Comparison of ENCODE assay signal across 16 cellular contexts in genomic region chr19:55391702-55392615, GRCh38. TPM values are rescaled to one million over a fixed set of nuclear protein-coding genes. Genes with fewer than 3 reads are reported as not detected.
DNase-seq lines count a peak whose midpoint lies in the region; FAIRE-seq and TF ChIP-seq lines count a peak whose summit lies in the region.
"Had no signal": no experiment of that assay in that cellular context is flagged by ENCODE, and none has a peak within 500 bp of the region (broad histone marks: within the 10 kb centered on the region; RNA-seq: fewer than 3 reads in every experiment).

No MANE protein-coding gene starts in this region.

- no peak overlapping the region for H4K91ac ChIP-seq in H1 (replicated peaks; ENCODE audit: insufficient read length, low read length)

- H2AK5ac ChIP-seq in H1 (ENCODE audit: low read depth, low read length) = no peak overlapping the region

- no peak overlapping the region for H3K4me3 Mint-ChIP-seq in neural progenitor cell

- H3K36me3 Mint-ChIP-seq in neural progenitor cell = peaks cover 10% of the 10 kb centered on the region

- H3K27me3 Mint-ChIP-seq in neural progenitor cell (ENCODE audit: insufficient read depth, low read depth) = peaks cover 2% of the 10 kb centered on the region

- peaks cover 7% of the 10 kb centered on the region; the same call in 1 of the 2 replicates for H3K23me2 ChIP-seq in H1 (ENCODE audit: low read depth, low read length)

- FAIRE-seq in H1 (lab: Jason Lieb, UNC) = no peak

- peak; percentile 59 for DNase-seq in DMS 273 (lab: John Stamatoyannopoulos, UW; ENCODE audit: unreplicated experiment)
- DNase-seq in DMS 273 treated with DMSO at 0.1 percent for 48 hours (lab: John Stamatoyannopoulos, UW) = no peak
- DNase-seq in NAMALWA (ENCODE audit: low spot score) = peak; percentile 46
- DNase-seq in H1 (ENCODE audit: low read depth in 1 of 2, low spot score in 2 of 2) = no peak
- no peak for DNase-seq in neural progenitor cell (ENCODE audit: low spot score)
- DNase-seq in NCI-H128 (lab: John Stamatoyannopoulos, UW; ENCODE audit: unreplicated experiment) = no peak
- DNase-seq in activated T-cell treated with anti-CD3 and anti-CD28 coated beads, Interleukin-2, amount 50 U/mL, for 48 hours = no peak
- DNase-seq in ascending aorta (ENCODE audit: low spot score in 2 of 2) = no peak
- DNase-seq: 8988T; activated CD4-positive, CD25-positive, alpha-beta regulatory T cell treated with anti-CD3 and anti-CD28 coated beads, Interleukin-2, amount 50 U/mL, for 72 hours; aorta; left ventricle myocardium inferior; MM.1S; SW 1271; testis had no signal

- no peak overlapping the region for H3K23ac ChIP-seq in H1 (ENCODE audit: insufficient read length)

- no peak overlapping the region for H3K56ac ChIP-seq in H1 (replicated peaks; ENCODE audit: insufficient read length, low read depth, low read length)

- H3K79me1 ChIP-seq in H1 (ENCODE audit: low read depth, low read length) = peaks cover 26% of the 10 kb centered on the region

- H3K4me1 Mint-ChIP-seq in neural progenitor cell = peaks cover 37% of the 10 kb centered on the region

- intact Hi-C loops in ascending aorta (cut with DNase I) = no loop called here

- H3K27ac ChIP-seq in H1 (ENCODE audit: low read depth, low read length) = no peak overlapping the region
- H3K27ac ChIP-seq in neural progenitor cell = no peak overlapping the region
- no peak overlapping the region for H3K27ac ChIP-seq in ascending aorta
- H3K27ac ChIP-seq: left ventricle myocardium inferior, testis had no signal

- TF ChIP-seq RAD21 in H1 (IDR thresholded peaks at IDR 0.05 in 1 of 2, conservative IDR thresholded peaks at IDR 0.05 in 1 of 2; ENCODE audit: low read depth in 2 of 2, low read length in 2 of 2) = no peak

- peaks cover 22 to 31% (median 24%) of the 10 kb centered on the region in 4 experiments for H3K36me3 ChIP-seq in H1 (ENCODE audit: control insufficient read depth in 2 of 4, insufficient read depth in 4 of 4, low read length in 3 of 4)
- no peaks in the 10 kb centered on the region for H3K36me3 ChIP-seq in neural progenitor cell
- H3K36me3 ChIP-seq in ascending aorta = peaks cover 32 to 43% of the 10 kb centered on the region in 2 donors

- POLR2A ChIA-PET in H1 (lab: Charles Lee; ENCODE audit: partially characterized antibody) = interaction anchor here (0.5 to 26.7 kb wide), 20 partner anchors 8 to 1506 kb away, joined by 3 to 874 read pairs (median 4); partner anchors contain the start of genes GARIN5B, HSPBP1, IL11 and KMT5C

- H4K8ac ChIP-seq in H1 (ENCODE audit: extremely low read depth, insufficient read depth, low read length) = no peak overlapping the region

- no peak overlapping the region for H3K27ac Mint-ChIP-seq in neural progenitor cell

- peaks cover 57% of the 10 kb centered on the region for H3F3A ChIP-seq in neural progenitor cell (ENCODE audit: low read depth)

- no peak overlapping the region for H2BK5ac ChIP-seq in H1 (ENCODE audit: low read depth, low read length)

- H3K4me3 ChIP-seq in H1 (ENCODE audit: extremely low read depth in 1 of 4, insufficient read depth in 2 of 4, low read depth in 3 of 4, low read length in 4 of 4) = peak overlapping the region in 1 of 4 experiments; percentile 14; a peak in 2 of 8 replicates
- no peak overlapping the region for H3K4me3 ChIP-seq in neural progenitor cell
- no peak overlapping the region for H3K4me3 ChIP-seq in ascending aorta
- H3K4me3 ChIP-seq: left ventricle myocardium inferior, testis had no signal

- no peak overlapping the region for H2BK12ac ChIP-seq in H1 (ENCODE audit: low read depth, low read length)

- no peaks in the 10 kb centered on the region for H3K27me3 ChIP-seq in H1 (replicated peaks in 1 of 4; ENCODE audit: control insufficient read depth in 3 of 4, extremely low read depth in 1 of 4, insufficient read depth in 3 of 4, low read length in 3 of 4)
- H3K27me3 ChIP-seq in neural progenitor cell = no peaks in the 10 kb centered on the region
- H3K27me3 ChIP-seq in ascending aorta = no peaks in the 10 kb centered on the region
- H3K27me3 ChIP-seq: testis had no signal

- H3K18ac ChIP-seq in H1 (ENCODE audit: extremely low read depth, low read length) = no peak overlapping the region

- peak in 1 of 2 experiments; percentile 10; a peak in 1 of 3 replicates for TF ChIP-seq POLR2A in H1 (IDR thresholded peaks at IDR 0.05; ENCODE audit: control extremely low read depth in 1 of 2, low read depth in 2 of 2, low read length in 2 of 2)

- no peak overlapping the region for H3K14ac ChIP-seq in H1 (ENCODE audit: insufficient read length)

- H4K20me1 ChIP-seq in H1 (replicated peaks in 1 of 2; ENCODE audit: control insufficient read depth in 1 of 2, insufficient read depth in 2 of 2, low read length in 2 of 2) = peaks cover 21 to 35% of the 10 kb centered on the region in 2 experiments
- peaks cover 63% of the 10 kb centered on the region for H4K20me1 ChIP-seq in neural progenitor cell (ENCODE audit: low read depth)

- no peak overlapping the region for H2AFZ ChIP-seq in H1 (ENCODE audit: low read length)
- no peak overlapping the region for H2AFZ ChIP-seq in neural progenitor cell (replicated peaks)

- TF ChIP-seq EP300 in H1 (IDR thresholded peaks at IDR 0.05; ENCODE audit: borderline replicate concordance in 1 of 2, low read depth in 2 of 2, low read length in 2 of 2) = no peak

- peaks cover 6 to 15% of the 10 kb centered on the region in 2 experiments; a peak in 3 of 4 replicates for H3K79me2 ChIP-seq in H1 (ENCODE audit: control insufficient read depth in 1 of 2, insufficient read depth in 2 of 2, low read length in 2 of 2)
- peaks cover 21% of the 10 kb centered on the region for H3K79me2 ChIP-seq in neural progenitor cell (ENCODE audit: low read depth)

- TF ChIP-seq CTCF in H1 (IDR thresholded peaks at IDR 0.05; ENCODE audit: control extremely low read depth in 1 of 3, insufficient read depth in 1 of 3, low read depth in 1 of 3, low read length in 3 of 3) (no peak), neural progenitor cell (IDR thresholded peaks at IDR 0.05) (no peak), ascending aorta (IDR thresholded peaks at IDR 0.05) (no peak)

- H3K4me1 ChIP-seq in H1 (replicated peaks in 1 of 4; ENCODE audit: control insufficient read depth in 3 of 4, insufficient read depth in 4 of 4, low read length in 3 of 4) = peaks cover 0 to 44% (median 34%) of the 10 kb centered on the region in 4 experiments; a peak in 6 of 7 replicates
- peaks cover 24% of the 10 kb centered on the region for H3K4me1 ChIP-seq in neural progenitor cell
- peaks cover 11 to 20% of the 10 kb centered on the region in 2 donors for H3K4me1 ChIP-seq in ascending aorta

- no peak overlapping the region for H2BK15ac ChIP-seq in H1 (ENCODE audit: low read length)

- no peak overlapping the region for H2BK120ac ChIP-seq in H1 (replicated peaks; ENCODE audit: low read depth, low read length)

- H3K9ac ChIP-seq in H1 (replicated peaks in 1 of 4; ENCODE audit: extremely low read depth in 1 of 4, low read depth in 3 of 4, low read length in 3 of 4) = no peak overlapping the region
- H3K9ac ChIP-seq in neural progenitor cell = no peak overlapping the region

- H3K4ac ChIP-seq in H1 (replicated peaks; ENCODE audit: insufficient read length, low read depth, low read length) = no peak overlapping the region

- CTCF ChIA-PET in H1 (lab: Charles Lee; ENCODE audit: partially characterized antibody) = interaction anchor here (0.9 to 6.1 kb wide), 4 partner anchors 10 to 112 kb away, joined by 3 to 39 read pairs (median 4); no protein-coding TSS in a partner anchor

- no peaks in the 10 kb centered on the region for H3K9me3 ChIP-seq in H1 (ENCODE audit: insufficient read depth in 2 of 2, low read depth in 1 of 2, low read length in 1 of 2)
- H3K9me3 ChIP-seq in neural progenitor cell (ENCODE audit: low read depth) = no peaks in the 10 kb centered on the region
- no peaks in the 10 kb centered on the region for H3K9me3 ChIP-seq in ascending aorta
- H3K9me3 ChIP-seq: left ventricle myocardium inferior, testis had no signal

- H3K4me2 ChIP-seq in H1 (ENCODE audit: insufficient read depth in 1 of 2, low read depth in 2 of 2, low read length in 2 of 2) = peak overlapping the region; percentile 3 to 38; a peak in 3 of 4 replicates
- peak overlapping the region; percentile 45 for H3K4me2 ChIP-seq in neural progenitor cell

- WGBS in H1 (ENCODE audit: extremely low coverage in 1 of 2, insufficient coverage in 1 of 2, insufficient read length in 1 of 2, insufficient replicate concordance in 2 of 2, low coverage in 1 of 2, low lambda C conversion rate in 2 of 2, missing lambda C conversion rate in 1 of 2), 2 experiments = 65% methylated on average over 16 of the region's 18 CpGs; no CpG with 5 or more reads in 1 of the 2 experiments

- no peak overlapping the region for H2BK20ac ChIP-seq in H1 (ENCODE audit: low read length)

- no peak overlapping the region for H4K5ac ChIP-seq in H1 (ENCODE audit: insufficient read length, low read depth, low read length)

- H3K9me3 Mint-ChIP-seq in neural progenitor cell = no peaks in the 10 kb centered on the region

RNA-seq across cellular contexts. Expression of gene RPL28, which starts 6.2 kb away (rescaled TPM):
- total RNA-seq in H1 (2021; fragmentation: NEBNext Ultra II Directional; extraction: Animal tissue kit (Norgen Biotek cat#: 25700)) = 2,123 and 2,232 TPM in 2 replicates
- 6,692 and 8,402 TPM in 2 replicates for polyA plus RNA-seq in H1 (2011; rRNA removed)
- 2,492 TPM for polyA plus RNA-seq in H1 (2011; cell fraction: cytosol; rRNA removed)
- 1,571 TPM for polyA plus RNA-seq in H1 (2011; cell fraction: nucleus; rRNA removed)
- polyA plus RNA-seq in H1 (2012, experiment 1 of 2) = 1,234 to 2,824 TPM (median 2,522 TPM) in 4 replicates
- 3,077 TPM for polyA plus RNA-seq in H1 (2012, experiment 2 of 2)
- 2,779 TPM for polyA plus RNA-seq in H1 (2013, experiment 1 of 2)
- 2,622 TPM for polyA plus RNA-seq in H1 (2013, experiment 2 of 2)
- 406 and 431 TPM in 2 replicates for polyA minus RNA-seq in H1 (2011; rRNA and poly(A)+ RNA removed)
- polyA minus RNA-seq in H1 (2011; cell fraction: cytosol; rRNA and poly(A)+ RNA removed) = 1,377 TPM
- polyA minus RNA-seq in H1 (2011; cell fraction: nucleus; rRNA and poly(A)+ RNA removed) = 497 TPM
- 1,017 and 1,124 TPM in 2 replicates for total RNA-seq in neural progenitor cell (ENCODE audit: low replicate concordance)
- total RNA-seq in ascending aorta = 542 TPM

RNA-seq across cellular contexts. Expression of gene TMEM238, which starts 7.9 kb away (rescaled TPM):
- total RNA-seq in H1 (2021; fragmentation: NEBNext Ultra II Directional; extraction: Animal tissue kit (Norgen Biotek cat#: 25700)) = 3.8 and 3.9 TPM in 2 replicates
- polyA plus RNA-seq in H1 (2011; rRNA removed) = 0.49 and 0.53 TPM in 2 replicates
- 1.9 TPM for polyA plus RNA-seq in H1 (2011; cell fraction: cytosol; rRNA removed)
- 1.2 TPM for polyA plus RNA-seq in H1 (2011; cell fraction: nucleus; rRNA removed)
- polyA plus RNA-seq in H1 (2012, experiment 1 of 2) = 0.50 to 2.6 TPM (median 1.5 TPM) in 4 replicates
- polyA plus RNA-seq in H1 (2012, experiment 2 of 2) = not detected
- polyA plus RNA-seq in H1 (2013, experiment 1 of 2) = 2.1 TPM
- 1.3 TPM for polyA plus RNA-seq in H1 (2013, experiment 2 of 2)
- polyA minus RNA-seq in H1 (2011; rRNA and poly(A)+ RNA removed) = not detected in 2 replicates
- polyA minus RNA-seq in H1 (2011; cell fraction: cytosol; rRNA and poly(A)+ RNA removed) = 2.3 TPM
- polyA minus RNA-seq in H1 (2011; cell fraction: nucleus; rRNA and poly(A)+ RNA removed) = 1.1 TPM
- total RNA-seq in neural progenitor cell (ENCODE audit: low replicate concordance) (0.15 TPM in 1 of 2 replicates, not detected in the other), ascending aorta (not detected)
- total RNA-seq: skeletal muscle tissue had no signal
- polyA plus RNA-seq: aorta had no signal

RNA-seq across cellular contexts. Expression of gene TMEM190, which starts 15.3 kb away (rescaled TPM):
- total RNA-seq in H1 (2021; fragmentation: NEBNext Ultra II Directional; extraction: Animal tissue kit (Norgen Biotek cat#: 25700)) = 1.4 TPM in 1 of 2 replicates, not detected in the other
- 1.6 and 4.5 TPM in 2 replicates for polyA plus RNA-seq in H1 (2011; rRNA removed)
- polyA plus RNA-seq in H1 (2011; cell fraction: cytosol; rRNA removed) = 1.7 TPM
- 2.7 TPM for polyA plus RNA-seq in H1 (2011; cell fraction: nucleus; rRNA removed)
- 0.54 to 3.6 TPM (median 1.4 TPM) in 4 replicates for polyA plus RNA-seq in H1 (2012, experiment 1 of 2)
- polyA plus RNA-seq in H1 (2012, experiment 2 of 2) = not detected
- 0.41 TPM for polyA plus RNA-seq in H1 (2013, experiment 1 of 2)
- 0.33 TPM for polyA plus RNA-seq in H1 (2013, experiment 2 of 2)
- polyA minus RNA-seq in H1 (2011; rRNA and poly(A)+ RNA removed) = not detected in 2 replicates
- polyA minus RNA-seq in H1 (2011; cell fraction: cytosol; rRNA and poly(A)+ RNA removed) = not detected
- polyA minus RNA-seq in H1 (2011; cell fraction: nucleus; rRNA and poly(A)+ RNA removed) = not detected
- total RNA-seq in neural progenitor cell (ENCODE audit: low replicate concordance) (not detected in 2 replicates), ascending aorta (not detected)
- total RNA-seq: aorta, left ventricle myocardium inferior, skeletal muscle tissue had no signal
- polyA plus RNA-seq: aorta had no signal

RNA-seq across cellular contexts. Expression of gene UBE2S, which starts 15.6 kb away (rescaled TPM):
- 398 and 402 TPM in 2 replicates for total RNA-seq in H1 (2021; fragmentation: NEBNext Ultra II Directional; extraction: Animal tissue kit (Norgen Biotek cat#: 25700))
- polyA plus RNA-seq in H1 (2011; rRNA removed) = 466 and 530 TPM in 2 replicates
- 396 TPM for polyA plus RNA-seq in H1 (2011; cell fraction: cytosol; rRNA removed)
- 278 TPM for polyA plus RNA-seq in H1 (2011; cell fraction: nucleus; rRNA removed)
- polyA plus RNA-seq in H1 (2012, experiment 1 of 2) = 185 to 258 TPM (median 204 TPM) in 4 replicates
- polyA plus RNA-seq in H1 (2012, experiment 2 of 2) = 110 TPM
- 234 TPM for polyA plus RNA-seq in H1 (2013, experiment 1 of 2)
- 223 TPM for polyA plus RNA-seq in H1 (2013, experiment 2 of 2)
- polyA minus RNA-seq in H1 (2011; rRNA and poly(A)+ RNA removed) = 54.5 and 104 TPM in 2 replicates
- 239 TPM for polyA minus RNA-seq in H1 (2011; cell fraction: cytosol; rRNA and poly(A)+ RNA removed)
- polyA minus RNA-seq in H1 (2011; cell fraction: nucleus; rRNA and poly(A)+ RNA removed) = 43.1 TPM
- total RNA-seq in neural progenitor cell (ENCODE audit: low replicate concordance) (118 and 159 TPM in 2 replicates), ascending aorta (82.6 TPM)

RNA-seq across cellular contexts. Expression of gene IL11, which starts 21.7 kb away (rescaled TPM):
- 1.6 and 2.8 TPM in 2 replicates for total RNA-seq in H1 (2021; fragmentation: NEBNext Ultra II Directional; extraction: Animal tissue kit (Norgen Biotek cat#: 25700))
- polyA plus RNA-seq in H1 (2011; rRNA removed) = 1.7 and 2.7 TPM in 2 replicates
- 2.3 TPM for polyA plus RNA-seq in H1 (2011; cell fraction: cytosol; rRNA removed)
- polyA plus RNA-seq in H1 (2011; cell fraction: nucleus; rRNA removed) = 6.8 TPM
- polyA plus RNA-seq in H1 (2012, experiment 1 of 2) = 1.0 to 2.3 TPM (median 1.2 TPM) in 4 replicates
- 1.2 TPM for polyA plus RNA-seq in H1 (2012, experiment 2 of 2)
- polyA plus RNA-seq in H1 (2013, experiment 1 of 2) = 1.2 TPM
- 1.0 TPM for polyA plus RNA-seq in H1 (2013, experiment 2 of 2)
- polyA minus RNA-seq in H1 (2011; rRNA and poly(A)+ RNA removed) = 0.27 and 0.41 TPM in 2 replicates
- 1.5 TPM for polyA minus RNA-seq in H1 (2011; cell fraction: cytosol; rRNA and poly(A)+ RNA removed)
- polyA minus RNA-seq in H1 (2011; cell fraction: nucleus; rRNA and poly(A)+ RNA removed) = 2.2 TPM
- total RNA-seq in neural progenitor cell (ENCODE audit: low replicate concordance) = 0.06 and 0.62 TPM in 2 replicates
- not detected for total RNA-seq in ascending aorta
- total RNA-seq: left ventricle myocardium inferior, skeletal muscle tissue had no signal

Comparison
In these comparisons a context has a peak if more than half of its experiments do, and no peak if none do; other contexts are left out.
1. DNase-seq: peak in DMS 273 (single experiment) and NAMALWA (single experiment); none in DMS 273 treated with DMSO at 0.1 percent for 48 hours (single experiment), H1 (0 of 2), neural progenitor cell (single experiment), NCI-H128 (single experiment), activated T-cell treated with anti-CD3 and anti-CD28 coated beads, Interleukin-2, amount 50 U/mL, for 48 hours (0 of 2) and ascending aorta (0 of 2).